In the genomic region with DNA sequence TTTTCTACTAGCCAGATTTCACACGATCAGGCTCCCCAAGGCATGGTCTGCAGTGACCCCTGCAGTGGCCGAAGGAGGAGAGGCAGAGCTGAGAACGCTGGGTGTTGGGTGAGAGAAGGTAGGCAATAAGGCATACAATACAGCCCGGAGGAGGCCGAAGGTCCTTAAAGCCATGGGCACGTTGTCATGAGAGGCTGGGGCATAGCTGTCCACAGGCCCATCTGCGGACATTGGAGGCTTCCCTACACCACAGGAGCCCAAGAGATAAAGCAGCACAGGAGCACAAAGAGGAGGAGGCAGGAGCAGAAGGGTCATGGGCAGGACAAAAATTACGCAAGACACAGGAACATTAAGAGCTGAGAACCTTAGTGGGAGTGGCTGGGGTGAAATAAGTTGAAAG, we compare ENCODE assay signal across 14 cellular contexts. TPM values are rescaled to one million over a fixed set of nuclear protein-coding genes. Genes with fewer than 3 reads are reported as not detected.
DNase-seq lines count a peak whose midpoint lies in the region; ATAC-seq, FAIRE-seq and TF ChIP-seq lines count a peak whose summit lies in the region.
"Had no signal": no experiment of that assay in that cellular context is flagged by ENCODE, and none has a peak within 500 bp of the region (broad histone marks: within the 10 kb centered on the region; RNA-seq: fewer than 3 reads in every experiment).

No MANE protein-coding gene starts in this region.

- H4K20me1 ChIP-seq in HCT116 (ENCODE audit: insufficient read depth) = no peaks in the 10 kb centered on the region

- no peak overlapping the region for H4K12ac ChIP-seq in trophoblast cell (ENCODE audit: low read depth, low read length)

- H3K23ac ChIP-seq in trophoblast cell (ENCODE audit: low read length) = no peak overlapping the region

- H4K91ac ChIP-seq in trophoblast cell (ENCODE audit: low read depth, low read length) = no peak overlapping the region

- POLR2A ChIA-PET in HCT116 (lab: Charles Lee) = no interaction called here

- H2AFZ ChIP-seq in HCT116 (ENCODE audit: low read depth, low read length, poor library complexity, severe bottlenecking) (peak overlapping the region; percentile 66), trophoblast cell (ENCODE audit: insufficient read depth, low read length, poor library complexity) (peak overlapping the region; percentile 3)

- TF ChIP-seq POLR2A in HCT116 (IDR thresholded peaks at IDR 0.05; ENCODE audit: borderline replicate concordance, extremely low read depth, insufficient read depth, insufficient read length) = no peak

- DNase-seq in HCT116 (ENCODE audit: low read depth, low spot score) (no peak), RWPE2 (ENCODE audit: low spot score) (no peak), foreskin keratinocyte (no peak), trophoblast cell (no peak), NCI-H524 treated with DMSO at 0.1 percent for 48 hours (lab: John Stamatoyannopoulos, UW) (no peak), frontal cortex (ENCODE audit: low spot score in 2 of 2) (no peak), HT-29 (ENCODE audit: low spot score) (no peak)
- DNase-seq in activated CD4-positive, alpha-beta T cell treated with anti-CD3 and anti-CD28 coated beads for 4 hours = no peak
- DNase-seq: activated CD4-positive, alpha-beta T cell treated with anti-CD3 and anti-CD28 coated beads, Interleukin-2, amount 10 ng/mL, durations not matched to agents 7 days and 5 days; activated gamma-delta T cell; NCI-H1092; stimulated activated CD4-positive, alpha-beta T cell treated with anti-CD3 and anti-CD28 coated beads, Interleukin-1b, Interleukin-23, amount 100 ng/mL, for 48 hours; stimulated activated naive CD4-positive, alpha-beta T cell; SW 1271 had no signal

- no peaks in the 10 kb centered on the region for H3K36me3 ChIP-seq in HCT116 (ENCODE audit: control insufficient read depth in 1 of 2, insufficient read depth in 2 of 2, low read length in 2 of 2)
- no peaks in the 10 kb centered on the region for H3K36me3 ChIP-seq in RWPE2 (ENCODE audit: low read depth)
- H3K36me3 ChIP-seq in trophoblast cell (ENCODE audit: control insufficient read depth in 1 of 2, insufficient read depth in 2 of 2, low read length in 2 of 2) = no peaks in the 10 kb centered on the region

- H3K4me3 ChIP-seq in HCT116 (replicated peaks in 1 of 2; ENCODE audit: low read depth in 1 of 2, low read length in 2 of 2) = no peak overlapping the region
- no peak overlapping the region for H3K4me3 ChIP-seq in RWPE2 (ENCODE audit: severe bottlenecking)
- no peak overlapping the region for H3K4me3 ChIP-seq in trophoblast cell (ENCODE audit: low read depth, low read length)

- H3K4me1 ChIP-seq in HCT116 (ENCODE audit: control insufficient read depth in 1 of 2, insufficient read depth in 2 of 2, low read length in 2 of 2) (peaks cover 0 to 5% of the 10 kb centered on the region in 2 experiments; a peak in 1 of 4 replicates), RWPE2 (ENCODE audit: insufficient read depth, poor library complexity, severe bottlenecking) (peaks cover 17% of the 10 kb centered on the region), foreskin keratinocyte (no peaks in the 10 kb centered on the region), trophoblast cell (ENCODE audit: control insufficient read depth in 1 of 2, insufficient read depth in 2 of 2, low read length in 2 of 2) (no peaks in the 10 kb centered on the region)

- H3K4ac ChIP-seq in trophoblast cell (ENCODE audit: low read depth, low read length) = no peak overlapping the region

- H2BK5ac ChIP-seq in trophoblast cell (ENCODE audit: low read depth, low read length, poor library complexity) = no peak overlapping the region

- CTCF ChIA-PET in HCT116 (lab: Charles Lee) = interaction anchor here (1.4 kb wide), 1 partner anchor 89 kb away, joined by 7 read pairs; no protein-coding TSS in a partner anchor

- H3K27me3 ChIP-seq in HCT116 (ENCODE audit: insufficient read depth, low read length) (no peaks in the 10 kb centered on the region), RWPE2 (ENCODE audit: insufficient read depth, poor library complexity, severe bottlenecking) (no peaks in the 10 kb centered on the region), foreskin keratinocyte (no peaks in the 10 kb centered on the region), trophoblast cell (ENCODE audit: insufficient read depth, low read length) (no peaks in the 10 kb centered on the region)

- no peak for FAIRE-seq in frontal cortex (lab: Jason Lieb, UNC)

- no peak overlapping the region for H4K8ac ChIP-seq in trophoblast cell (ENCODE audit: low read depth, low read length)

- no peaks in the 10 kb centered on the region for H3K79me1 ChIP-seq in trophoblast cell (ENCODE audit: low read length)

- H3K9me3 ChIP-seq in HCT116 (ENCODE audit: control insufficient read depth in 1 of 2, insufficient read depth in 1 of 2, low read depth in 1 of 2, low read length in 2 of 2) = no peaks in the 10 kb centered on the region
- no peaks in the 10 kb centered on the region for H3K9me3 ChIP-seq in RWPE2 (ENCODE audit: severe bottlenecking)
- H3K9me3 ChIP-seq in trophoblast cell (ENCODE audit: insufficient read depth, low read depth, low read length) = no peaks in the 10 kb centered on the region

- peak overlapping the region; percentile 31 for H2BK120ac ChIP-seq in trophoblast cell (ENCODE audit: insufficient read depth, low read length, poor library complexity)

- H3K9me2 ChIP-seq in HCT116 (ENCODE audit: insufficient read depth) = no peaks in the 10 kb centered on the region

- no peak overlapping the region for H3K18ac ChIP-seq in trophoblast cell (ENCODE audit: low read length)

- TF ChIP-seq CTCF in HCT116 (IDR thresholded peaks at IDR 0.05 in 2 of 3, conservative IDR thresholded peaks at IDR 0.05 in 1 of 3; ENCODE audit: borderline replicate concordance in 1 of 3, insufficient read depth in 1 of 3, low read depth in 2 of 3, low read length in 2 of 3) = 0 out of 6 replicates have a peak, but pooled peaks of 2 of the 3 experiments have one; percentile 10 to 24
- peak; percentile 7 for TF ChIP-seq CTCF in RWPE2 (IDR thresholded peaks at IDR 0.05; ENCODE audit: poor library complexity, severe bottlenecking)
- TF ChIP-seq CTCF in foreskin keratinocyte (conservative IDR thresholded peaks at IDR 0.05) = peak; percentile 24

- intact Hi-C loops in HCT116 (cut with micrococcal nuclease) = no loop called here

- no peak overlapping the region for H2BK12ac ChIP-seq in trophoblast cell (ENCODE audit: low read length)

- H3K79me2 ChIP-seq in HCT116 (ENCODE audit: insufficient read depth, low read length) (no peaks in the 10 kb centered on the region), trophoblast cell (ENCODE audit: control insufficient read depth, insufficient read depth, low read length, poor library complexity) (no peaks in the 10 kb centered on the region)

- RAD21 ChIA-PET in HCT116 (lab: Charles Lee; ENCODE audit: low non-redundant PET in 1 of 2, low total read pairs in 2 of 2, uncharacterized antibody in 2 of 2, unreplicated experiment in 2 of 2) = no interaction called here

- no peak overlapping the region for H2AK5ac ChIP-seq in trophoblast cell (ENCODE audit: low read length)

- H3K27ac ChIP-seq in HCT116 (ENCODE audit: low read depth, low read length) (no peak overlapping the region), RWPE2 (ENCODE audit: poor library complexity, severe bottlenecking) (peak overlapping the region; percentile 4), foreskin keratinocyte (no peak overlapping the region), trophoblast cell (ENCODE audit: low read depth, low read length) (no peak overlapping the region)

- no TSS peak for BruUV-seq in HCT116 (replicated peaks; lab: Mats Ljungman, UMichigan)

- H3K4me2 ChIP-seq in HCT116 (ENCODE audit: low read length) = no peak overlapping the region
- H3K4me2 ChIP-seq in trophoblast cell (ENCODE audit: low read length) = no peak overlapping the region

- H3K9ac ChIP-seq in HCT116 (ENCODE audit: low read length) = no peak overlapping the region
- no peak overlapping the region for H3K9ac ChIP-seq in trophoblast cell (ENCODE audit: low read length)

- WGBS in trophoblast cell (ENCODE audit: extremely low coverage, insufficient coverage, insufficient read length) = no CpG with 5 or more reads among the region's 8 CpGs

- ATAC-seq in HCT116 = peak; percentile 53
- ATAC-seq in RWPE2 (ENCODE audit: low read depth) = peak; percentile 64; the same call in 1 of the 3 replicates
- ATAC-seq in foreskin keratinocyte = no peak

- no peak overlapping the region for H3K14ac ChIP-seq in trophoblast cell (ENCODE audit: low read length)

- peak; percentile 64 for TF ChIP-seq RAD21 in HCT116 (IDR thresholded peaks at IDR 0.05; ENCODE audit: low read depth)

TF ChIP-seq in HCT116, 20 proteins besides CTCF, POLR2A, EP300 and RAD21 (continues in another document):
- TF ChIP-seq ZFX (IDR thresholded peaks at IDR 0.05) (no peak), SIN3A (IDR thresholded peaks at IDR 0.05; ENCODE audit: low read depth) (no peak), TCF7L2 (IDR thresholded peaks at IDR 0.05; ENCODE audit: borderline replicate concordance, extremely low read depth, insufficient read depth, insufficient read length) (no peak), CEBPB (IDR thresholded peaks at IDR 0.05; ENCODE audit: low read depth) (peak; percentile 45; the same call in 1 of the 2 replicates)
- TF ChIP-seq, protein P1, sequence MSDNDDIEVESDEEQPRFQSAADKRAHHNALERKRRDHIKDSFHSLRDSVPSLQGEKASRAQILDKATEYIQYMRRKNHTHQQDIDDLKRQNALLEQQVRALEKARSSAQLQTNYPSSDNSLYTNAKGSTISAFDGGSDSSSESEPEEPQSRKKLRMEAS (IDR thresholded peaks at IDR 0.05) = no peak

RNA-seq across cellular contexts. Expression of gene BZW1, which starts 16.7 kb away (rescaled TPM):
- total RNA-seq in HCT116 (2021; ENCODE audit: unreplicated experiment) (454 TPM), foreskin keratinocyte (389 and 399 TPM in 2 replicates), frontal cortex (437 TPM)
- 274 and 315 TPM in 2 replicates for polyA plus RNA-seq in HCT116 (2012)
- 97.3 and 119 TPM in 2 replicates for polyA plus RNA-seq in foreskin keratinocyte
- polyA plus RNA-seq in trophoblast cell (2013) = 153 and 170 TPM in 2 replicates
- 121 and 152 TPM in 2 replicates for total RNA-seq in HT-29 (2014; rRNA removed; shearing (Covaris generic))
